ENCODE assay signal across 10 cellular contexts in the genomic region with DNA sequence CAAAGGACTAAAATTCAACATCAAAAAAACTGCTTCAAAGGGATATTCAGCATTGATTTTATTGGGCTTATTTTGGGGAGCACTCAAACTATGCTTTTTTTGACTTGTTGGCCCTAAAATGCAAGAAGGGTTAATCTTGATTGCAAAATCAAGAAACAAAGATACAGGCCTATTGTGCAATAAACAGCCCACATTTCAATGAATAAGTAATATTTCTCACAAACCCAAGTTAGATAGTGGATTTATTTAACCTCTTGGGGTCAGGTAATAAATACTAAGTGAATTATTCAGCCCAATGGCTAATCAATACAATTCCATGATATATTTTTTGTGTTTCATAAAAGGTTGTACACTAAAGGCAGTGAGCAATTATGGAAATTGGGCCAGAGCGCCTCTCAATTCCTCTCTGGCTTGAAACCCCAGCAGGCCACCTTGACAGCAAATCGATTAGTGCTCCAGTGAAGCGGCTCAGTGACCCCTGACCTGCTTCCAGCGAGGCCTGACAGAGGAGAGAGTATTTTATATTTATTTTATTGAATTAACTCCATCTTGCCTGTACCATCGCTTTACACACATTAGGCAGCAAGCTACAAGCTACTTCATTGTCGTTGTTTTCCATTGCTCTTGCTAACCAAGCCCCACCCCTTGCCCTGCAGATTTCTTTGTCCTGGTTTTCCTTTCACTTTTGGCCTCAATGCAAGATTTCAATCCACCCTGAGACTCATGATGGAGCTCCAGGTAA.
A peak's percentile ranks its signal among the peaks of the same experiment; 100 is the strongest.
DNase-seq lines count a peak whose midpoint lies in the region; ATAC-seq and TF ChIP-seq lines count a peak whose summit lies in the region.
"Had no signal": no experiment of that assay in that cellular context is flagged by ENCODE, and none has a peak within 500 bp of the region (broad histone marks: within the 10 kb centered on the region; RNA-seq: fewer than 3 reads in every experiment).

No MANE protein-coding gene starts in this region.

- WGBS in H9 (ENCODE audit: extremely low coverage, insufficient read length, low lambda C conversion rate), result no CpG with 5 or more reads among the region's 6 CpGs

- H3K56ac ChIP-seq in H9 (ENCODE audit: insufficient read length, low read depth, low read length), result no peak overlapping the region

- no peaks in the 10 kb centered on the region for H3K4me1 ChIP-seq in MM.1S (ENCODE audit: low read length)
- H3K4me1 ChIP-seq in H9 (ENCODE audit: insufficient read depth, low read length), result peaks cover 8% of the 10 kb centered on the region
- no peaks in the 10 kb centered on the region for H3K4me1 ChIP-seq in effector memory CD4-positive, alpha-beta T cell (ENCODE audit: control insufficient read depth, insufficient read depth, low read length, poor library complexity, severe bottlenecking)

- H3K79me1 ChIP-seq in H9 (ENCODE audit: insufficient read depth, low read depth, low read length, poor library complexity, severe bottlenecking), result no peaks in the 10 kb centered on the region

- peaks cover 0 to 5% of the 10 kb centered on the region in 2 experiments; a peak in 3 of 5 replicates for H3K9me3 Mint-ChIP-seq in H9

- H3K27me3 ChIP-seq in MM.1S (replicated peaks; ENCODE audit: insufficient read depth, low read length) (no peaks in the 10 kb centered on the region), H9 (ENCODE audit: insufficient read depth, low read length) (no peaks in the 10 kb centered on the region)
- no peaks in the 10 kb centered on the region for H3K27me3 ChIP-seq in effector memory CD4-positive, alpha-beta T cell (replicated peaks; ENCODE audit: control insufficient read depth, insufficient read depth, low read length, poor library complexity, severe bottlenecking)
- H3K27me3 ChIP-seq: Peyer's patch had no signal

- peaks cover 29 to 37% of the 10 kb centered on the region in 2 experiments for H3K4me1 Mint-ChIP-seq in H9

- H4K8ac ChIP-seq in H9 (replicated peaks; ENCODE audit: insufficient read length, low read depth, low read length), result no peak overlapping the region

- no peaks in the 10 kb centered on the region for H3F3A ChIP-seq in MM.1S (ENCODE audit: insufficient read depth, low read length)

- no peak overlapping the region for H2BK12ac ChIP-seq in H9 (ENCODE audit: insufficient read length, low read depth, low read length)

- peak overlapping the region; percentile 49 for H2AFZ ChIP-seq in MM.1S (ENCODE audit: low read length)
- no peak overlapping the region for H2AFZ ChIP-seq in H9 (ENCODE audit: low read length)

- H3T11ph ChIP-seq in H9 (ENCODE audit: low read length), result no peak overlapping the region

- no peak overlapping the region for H3K4ac ChIP-seq in H9 (ENCODE audit: low read depth, low read length)

- H4K20me1 ChIP-seq in MM.1S (ENCODE audit: insufficient read depth, low read length) (no peaks in the 10 kb centered on the region), H9 (ENCODE audit: control insufficient read depth, insufficient read depth, insufficient read length) (no peaks in the 10 kb centered on the region)

- H3K36me3 ChIP-seq in MM.1S (replicated peaks; ENCODE audit: insufficient read depth, low read length), result no peaks in the 10 kb centered on the region
- no peaks in the 10 kb centered on the region for H3K36me3 ChIP-seq in effector memory CD4-positive, alpha-beta T cell (ENCODE audit: control insufficient read depth, insufficient read depth, low read length)
- H3K36me3 ChIP-seq: Peyer's patch had no signal

- no peak overlapping the region for H2BK15ac ChIP-seq in H9 (ENCODE audit: low read depth, low read length)

- H3K18ac ChIP-seq in H9 (ENCODE audit: insufficient read length, low read depth, low read length), result no peak overlapping the region

- no peaks in the 10 kb centered on the region; the same call in 1 of the 2 replicates for H3K27me3 Mint-ChIP-seq in H9 (ENCODE audit: low read depth)

- H2BK20ac ChIP-seq in H9 (ENCODE audit: low read depth, low read length, poor library complexity, severe bottlenecking), result no peak overlapping the region

- H3K4me3 ChIP-seq in MM.1S (ENCODE audit: low read length), result no peak overlapping the region
- no peak overlapping the region for H3K4me3 ChIP-seq in effector memory CD4-positive, alpha-beta T cell (ENCODE audit: insufficient read depth, low read depth, low read length, poor library complexity, severe bottlenecking)
- H3K4me3 ChIP-seq: Peyer's patch had no signal

- no peak overlapping the region for H3K4me3 Mint-ChIP-seq in H9

- no peaks in the 10 kb centered on the region for H3K23me2 ChIP-seq in H9 (ENCODE audit: insufficient read length, low read depth, low read length, poor library complexity, severe bottlenecking)

- H3K9me3 ChIP-seq in MM.1S (replicated peaks; ENCODE audit: insufficient read depth, low read length) (no peaks in the 10 kb centered on the region), H9 (ENCODE audit: control insufficient read depth, low read depth, low read length) (no peaks in the 10 kb centered on the region)
- no peaks in the 10 kb centered on the region for H3K9me3 ChIP-seq in effector memory CD4-positive, alpha-beta T cell (ENCODE audit: control insufficient read depth, low read length)
- H3K9me3 ChIP-seq: Peyer's patch had no signal

- CTCF ChIA-PET in GM10248 (lab: Yijun Ruan, JAX) (interaction anchor here (0.9 to 3.1 kb wide), 8 partner anchors 8 to 339 kb away, joined by 3 to 9 read pairs (median 4); no protein-coding TSS in a partner anchor), RWPE1 (lab: Yijun Ruan, JAX) (interaction anchor here (0.8 kb wide), 1 partner anchor 139 kb away, joined by 3 read pairs; no protein-coding TSS in a partner anchor)

- no peak overlapping the region for H3K27ac ChIP-seq in MM.1S (ENCODE audit: low read length)
- no peak overlapping the region for H3K27ac ChIP-seq in RWPE1
- H3K27ac ChIP-seq in H9 (ENCODE audit: insufficient read length, low read depth, low read length), result no peak overlapping the region
- H3K27ac ChIP-seq in effector memory CD4-positive, alpha-beta T cell (ENCODE audit: insufficient read depth, low read length, poor library complexity, severe bottlenecking), result no peak overlapping the region

- H3K23ac ChIP-seq in H9 (ENCODE audit: insufficient read length, low read depth, low read length), result no peak overlapping the region

- no peak overlapping the region for H3K27ac Mint-ChIP-seq in H9

- H3K9ac ChIP-seq in MM.1S (ENCODE audit: low read length) (no peak overlapping the region), H9 (ENCODE audit: extremely low read depth, insufficient read length, low read length) (no peak overlapping the region)

- H4K91ac ChIP-seq in H9 (ENCODE audit: insufficient read length, low read depth, low read length), result no peak overlapping the region

- TF ChIP-seq CTCF in GM10248 (IDR thresholded peaks at IDR 0.05; ENCODE audit: control extremely low read depth, extremely low read depth, low read depth, missing control alignments), result no peak
- TF ChIP-seq CTCF in MM.1S (IDR thresholded peaks at IDR 0.05; ENCODE audit: low read length), result no peak
- no peak for TF ChIP-seq CTCF in RWPE1 (conservative IDR thresholded peaks at IDR 0.05; ENCODE audit: low read depth)
- TF ChIP-seq CTCF in H9 (conservative IDR thresholded peaks at IDR 0.05), result no peak

- H2BK120ac ChIP-seq in H9 (ENCODE audit: low read depth, low read length, poor library complexity, severe bottlenecking), result no peak overlapping the region

- H3K14ac ChIP-seq in H9 (ENCODE audit: insufficient read depth, low read length), result no peak overlapping the region

- H4K5ac ChIP-seq in H9 (ENCODE audit: insufficient read length, low read depth, low read length), result no peak overlapping the region

- POLR2A ChIA-PET in GM10248 (lab: Yijun Ruan, JAX) (interaction anchor here (0.6 kb wide), 1 partner anchor 9 kb away, joined by 3 read pairs; no protein-coding TSS in a partner anchor), RWPE1 (lab: Yijun Ruan, JAX; ENCODE audit: low non-redundant PET) (no interaction called here)

- ATAC-seq in GM21526 (IDR thresholded peaks at IDR 0.05; ENCODE audit: low FRiP score, unreplicated experiment) (peak; percentile 63), left lobe of liver (peak; percentile 93), SK-N-SH treated with all-trans-retinoic acid at 6 μM for 48 hours (no peak)

- H2BK5ac ChIP-seq in H9 (ENCODE audit: insufficient read length, low read length), result no peak overlapping the region

- H3K9me2 ChIP-seq in MM.1S (replicated peaks; ENCODE audit: insufficient read depth, low read length), result no peaks in the 10 kb centered on the region

- H3K79me2 ChIP-seq in MM.1S (ENCODE audit: low read length) (no peaks in the 10 kb centered on the region), H9 (ENCODE audit: insufficient read depth, low read length) (no peaks in the 10 kb centered on the region)

- no peak overlapping the region for H2AK5ac ChIP-seq in H9 (ENCODE audit: insufficient read length, low read length)

- peak; percentile 45 for DNase-seq in GM10248 (ENCODE audit: extremely low spot score)
- peak; percentile 54 for DNase-seq in MM.1S
- peak; percentile 67 for DNase-seq in left lobe of liver (ENCODE audit: low spot score)
- DNase-seq in RWPE1 (ENCODE audit: low spot score), result no peak
- no peak for DNase-seq in H9
- DNase-seq in effector memory CD4-positive, alpha-beta T cell, result no peak
- DNase-seq: anterior cingulate cortex had no signal

- H3K4me2 ChIP-seq in MM.1S (ENCODE audit: low read depth, low read length) (peak overlapping the region; percentile 36; the same call in 1 of the 2 replicates), H9 (ENCODE audit: insufficient read depth, insufficient read length, low read length) (no peak overlapping the region)

- peaks cover 0 to 5% (median 0%) of the 10 kb centered on the region in 3 experiments; a peak in 3 of 7 replicates for H3K36me3 Mint-ChIP-seq in H9 (ENCODE audit: insufficient read depth in 1 of 3, low read depth in 3 of 3)

TF ChIP-seq in SK-N-SH treated with all-trans-retinoic acid at 6 μM for 48 hours, 23 proteins besides CTCF, POLR2A, EP300 and RAD21 (continues in another document):
- no peak for TF ChIP-seq ZFP3 (CRISPR knock-in tag; IDR thresholded peaks at IDR 0.05)
- no peak for TF ChIP-seq ARNTL (CRISPR knock-in tag; IDR thresholded peaks at IDR 0.05; ENCODE audit: borderline replicate concordance, low read depth)

Comparison
In these comparisons a context has a peak if more than half of its experiments do, and no peak if none do; other contexts are left out.
1. DNase-seq: peak in GM10248 (single experiment), MM.1S (single experiment) and left lobe of liver (single experiment); none in RWPE1 (single experiment), H9 (single experiment) and effector memory CD4-positive, alpha-beta T cell (0 of 3).